In genomic region chr7:93923291-93923690, GRCh38 we compare ENCODE assay signal across 11 cellular contexts. TPM values are rescaled to one million over a fixed set of nuclear protein-coding genes. Genes with fewer than 3 reads are reported as not detected.
DNase-seq lines count a peak whose midpoint lies in the region; ATAC-seq and TF ChIP-seq lines count a peak whose summit lies in the region.
"Had no signal": no experiment of that assay in that cellular context is flagged by ENCODE, and none has a peak within 500 bp of the region (broad histone marks: within the 10 kb centered on the region; RNA-seq: fewer than 3 reads in every experiment).

No MANE protein-coding gene starts in this region.

- H3K9me2 ChIP-seq in hepatocyte (replicated peaks; ENCODE audit: insufficient read depth) = no peaks in the 10 kb centered on the region

- DNase-seq in Calu3 (no peak), ascending aorta (ENCODE audit: low spot score in 2 of 2) (no peak), hepatocyte (ENCODE audit: low spot score) (no peak), T-cell (no peak), NCI-H2107 treated with DMSO at 0.1 percent for 48 hours (lab: John Stamatoyannopoulos, UW; ENCODE audit: unreplicated experiment) (no peak), SW480 (ENCODE audit: low spot score) (no peak)
- no peak for DNase-seq in activated T-cell treated with anti-CD3 and anti-CD28 coated beads, Interleukin-2, amount 50 U/mL, for 48 hours
- DNase-seq: NCI-H2171 treated with DMSO at 0.1 percent for 48 hours; stimulated activated naive CD4-positive, alpha-beta T cell had no signal

- WGBS in hepatocyte (ENCODE audit: low lambda C conversion rate, missing lambda C conversion rate) = 82% methylated on average over 6 of the region's 6 CpGs

- H3K27ac Mint-ChIP-seq in Calu3 (ENCODE audit: unreplicated experiment) (no peak overlapping the region), T-cell (no peak overlapping the region)

- peak overlapping the region; percentile 16 to 79 for H3K4me3 ChIP-seq in ascending aorta
- H3K4me3 ChIP-seq in hepatocyte = peak overlapping the region; percentile 6
- peak overlapping the region; percentile 80 for H3K4me3 ChIP-seq in skeletal muscle satellite cell (ENCODE audit: low read length)

- peaks cover 15% of the 10 kb centered on the region for H3K36me3 Mint-ChIP-seq in Calu3 (ENCODE audit: insufficient read depth, unreplicated experiment)
- H3K36me3 Mint-ChIP-seq in T-cell = no peaks in the 10 kb centered on the region

- H3K27me3 ChIP-seq in ascending aorta = no peaks in the 10 kb centered on the region
- H3K27me3 ChIP-seq in hepatocyte = peaks cover 4% of the 10 kb centered on the region
- H3K27me3 ChIP-seq in skeletal muscle satellite cell (ENCODE audit: control insufficient read depth, insufficient read depth, low read length) = no peaks in the 10 kb centered on the region

- H3K9ac ChIP-seq in skeletal muscle satellite cell (ENCODE audit: low read depth, low read length) = peak overlapping the region; percentile 92

- peaks cover 6% of the 10 kb centered on the region for H3K79me2 ChIP-seq in hepatocyte

- no TSS peak for BruUV-seq in Calu3 (replicated peaks; lab: Mats Ljungman, UMichigan)

- H3K27me3 Mint-ChIP-seq in Calu3 (ENCODE audit: unreplicated experiment) (no peaks in the 10 kb centered on the region), T-cell (peaks cover 20 to 42% of the 10 kb centered on the region in 2 donors)

- H3K4me2 ChIP-seq in hepatocyte = peak overlapping the region; percentile 82
- H3K4me2 ChIP-seq in skeletal muscle satellite cell (ENCODE audit: low read length) = peak overlapping the region; percentile 83

- H2AFZ ChIP-seq in hepatocyte = no peak overlapping the region

- H3K9me3 ChIP-seq in ascending aorta = no peaks in the 10 kb centered on the region
- H3K9me3 ChIP-seq in hepatocyte (ENCODE audit: low read depth) = no peaks in the 10 kb centered on the region
- H3K9me3 ChIP-seq in skeletal muscle satellite cell (replicated peaks; ENCODE audit: low read length) = no peaks in the 10 kb centered on the region

- no peak for ATAC-seq in T-cell (replicated peaks in 1 of 4)

- intact Hi-C loops in Calu3 (cut with micrococcal nuclease; ENCODE audit: unreplicated experiment) (no loop called here), ascending aorta (cut with DNase I) (no loop called here)

- H4K20me1 ChIP-seq in hepatocyte (ENCODE audit: insufficient read depth, poor library complexity, severe bottlenecking) = no peaks in the 10 kb centered on the region

- POLR2A ChIA-PET in T-cell (lab: Charles Lee) = no interaction called here

- H3K27ac ChIP-seq in ascending aorta = no peak overlapping the region
- H3K27ac ChIP-seq in hepatocyte = no peak overlapping the region
- H3K27ac ChIP-seq: HL-60 had no signal

- H3K4me3 Mint-ChIP-seq in Calu3 (ENCODE audit: low read depth, unreplicated experiment) = peak overlapping the region; percentile 75
- no peak overlapping the region for H3K4me3 Mint-ChIP-seq in T-cell

- H3K4me1 ChIP-seq in ascending aorta (no peaks in the 10 kb centered on the region), hepatocyte (ENCODE audit: insufficient read depth) (no peaks in the 10 kb centered on the region), skeletal muscle satellite cell (ENCODE audit: control insufficient read depth, insufficient read depth, low read length) (peaks cover 21% of the 10 kb centered on the region)

- H3K36me3 ChIP-seq in ascending aorta (no peaks in the 10 kb centered on the region), hepatocyte (replicated peaks; ENCODE audit: insufficient read depth, low read depth) (no peaks in the 10 kb centered on the region), skeletal muscle satellite cell (ENCODE audit: insufficient read depth, low read length) (peaks cover 25% of the 10 kb centered on the region)

- H3K9me3 Mint-ChIP-seq in Calu3 (ENCODE audit: low read depth, unreplicated experiment) (no peaks in the 10 kb centered on the region), T-cell (no peaks in the 10 kb centered on the region)

- CTCF ChIA-PET in Calu3 (lab: Charles Lee) = no interaction called here
- CTCF ChIA-PET in T-cell (lab: Charles Lee) = no interaction called here

- TF ChIP-seq CTCF in Calu3 (IDR thresholded peaks at IDR 0.05; ENCODE audit: unreplicated experiment) (no peak), ascending aorta (IDR thresholded peaks at IDR 0.05) (no peak), hepatocyte (IDR thresholded peaks at IDR 0.05; ENCODE audit: poor library complexity) (no peak)

- no peaks in the 10 kb centered on the region for H3K4me1 Mint-ChIP-seq in Calu3 (ENCODE audit: low read depth, unreplicated experiment)
- peaks cover 0 to 8% (median 7%) of the 10 kb centered on the region in 3 donors for H3K4me1 Mint-ChIP-seq in T-cell

RNA-seq across cellular contexts. Expression of gene GNG11, which starts 1.8 kb away (rescaled TPM):
- total RNA-seq in Calu3 (2022) = 2.6 and 3.5 TPM in 2 replicates
- 28.4 TPM for total RNA-seq in ascending aorta
- 10.0 and 11.2 TPM in 2 replicates for total RNA-seq in hepatocyte
- 18.0 and 21.1 TPM in 2 replicates for polyA plus RNA-seq in hepatocyte
- 51.1 and 98.1 TPM in 2 replicates for total RNA-seq in skeletal muscle satellite cell (2012; rRNA removed)
- total RNA-seq in T-cell = under 1 TPM in 3 of 5 donors, not detected in 2; 0.09 to 0.35 (median 0.12) TPM

RNA-seq across cellular contexts. Expression of gene GNGT1, which starts 16.9 kb away (rescaled TPM):
- not detected in 2 replicates for total RNA-seq in Calu3 (2022)
- total RNA-seq in ascending aorta = not detected
- not detected in 2 replicates for total RNA-seq in hepatocyte
- 0.24 TPM in 1 of 2 replicates, not detected in the other for polyA plus RNA-seq in hepatocyte
- total RNA-seq in skeletal muscle satellite cell (2012; rRNA removed) = not detected in 2 replicates
- total RNA-seq in T-cell = not detected

RNA-seq across cellular contexts. Expression of gene TFPI2, which starts 32.7 kb away (rescaled TPM):
- total RNA-seq in Calu3 (2022) (213 and 218 TPM in 2 replicates), ascending aorta (not detected), hepatocyte (41.5 and 66.2 TPM in 2 replicates), T-cell (under 1 TPM in 2 of 5 donors, not detected in 3; 0.23 to 0.51 TPM)
- polyA plus RNA-seq in hepatocyte = 52.8 and 87.3 TPM in 2 replicates
- 246 and 739 TPM in 2 replicates for total RNA-seq in skeletal muscle satellite cell (2012; rRNA removed)

Comparison
In these comparisons a context has a peak if more than half of its experiments do, and no peak if none do; other contexts are left out.
1. H3K4me3 ChIP-seq: peak in every context shown above with its lines; median percentile 80 in skeletal muscle satellite cell; 48 in ascending aorta; 6 in hepatocyte.
2. RNA of gene TFPI2, which starts 32.7 kb away (total RNA-seq): 213 to 218 TPM in Calu3 and 41.5 to 66.2 TPM in hepatocyte; not detected in ascending aorta (single experiment) and 0.23 to 0.51 TPM in T-cell; every median in the first group is over 10 times any median in the second.